27 cellular contexts compared by ENCODE assay signal in the genomic region with DNA sequence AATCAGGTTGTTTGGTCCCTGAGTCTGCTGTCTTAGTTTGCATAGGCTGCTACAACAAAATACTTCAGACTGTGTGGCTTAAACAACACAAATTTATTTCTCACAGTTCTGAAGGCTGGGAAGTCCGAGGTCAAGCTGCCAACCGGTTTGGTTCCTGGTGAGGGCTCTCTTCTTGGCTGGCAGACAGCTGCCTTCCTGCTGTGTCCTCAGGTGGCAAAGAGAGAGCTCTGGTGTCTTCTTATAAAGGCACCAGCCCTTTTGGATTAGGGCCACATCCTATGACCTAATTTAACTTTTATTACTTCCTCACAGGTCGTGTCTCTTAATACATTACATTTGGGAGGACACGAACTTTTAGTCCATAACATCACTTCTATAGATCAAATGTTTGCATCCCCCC.
"Had no signal": no experiment of that assay in that cellular context is flagged by ENCODE, and none has a peak within 500 bp of the region (broad histone marks: within the 10 kb centered on the region; RNA-seq: fewer than 3 reads in every experiment).

No MANE protein-coding gene starts in this region.

- H3K9me3 ChIP-seq: colonic mucosa, gastroesophageal sphincter, mucosa of descending colon, neutrophil, sigmoid colon, thyroid gland had no signal

- H3K4me1 Mint-ChIP-seq: mesothelial cell of epicardium; neural crest cell; stimulated activated effector memory CD8-positive, alpha-beta T cell treated with anti-CD3 and anti-CD28 coated beads, Interleukin-12 subunit alpha, Interleukin-12 subunit beta, amount 100 ng/mL, for 72 hours had no signal

- H2AFZ ChIP-seq: parathyroid adenoma had no signal

- DNase-seq: colonic mucosa; effector memory CD4-positive, alpha-beta T cell; foreskin keratinocyte; glutamatergic neuron; heart right ventricle; hippocampal formation; kidney glomerular epithelial cell; mesenchymal stem cell; mucosa of descending colon; naive B cell; sigmoid colon; stimulated activated CD4-positive, alpha-beta T cell treated with anti-CD3 and anti-CD28 coated beads, Interleukin-2, amount 100 ng/mL, for 24 hours; stimulated activated CD4-positive, alpha-beta T cell treated with anti-CD3 and anti-CD28 coated beads, Interleukin-4, amount 100 ng/mL, for 24 hours; stimulated activated naive CD4-positive, alpha-beta T cell treated with Interleukin-2 at 50 U/mL for 16 hours; stomach; thyroid gland; trophoblast cell had no signal

- H3K27ac Mint-ChIP-seq: dendritic cell treated with granulocyte-macrophage colony-stimulating factor and Interleukin-4, amounts not matched to agents 40 ng/mL and 50 ng/mL, for 4 days; mesothelial cell of epicardium; naive B cell; natural killer cell treated with Interleukin-12 subunit alpha and Interleukin-12 subunit beta and Interleukin-15 and Interleukin-18, amount 100 ng/mL, for 72 hours; progenitor cell of endocrine pancreas; stimulated activated effector memory CD8-positive, alpha-beta T cell treated with anti-CD3 and anti-CD28 coated beads, Interleukin-12 subunit alpha, Interleukin-12 subunit beta, amount 100 ng/mL, for 72 hours had no signal

- H3K27ac ChIP-seq: colonic mucosa, esophagus muscularis mucosa, foreskin keratinocyte, gastroesophageal sphincter, heart right ventricle, neutrophil, parathyroid adenoma, sigmoid colon, stomach, thyroid gland had no signal

- H3K36me3 Mint-ChIP-seq: mesothelial cell of epicardium; naive B cell; natural killer cell treated with Interleukin-12 subunit alpha and Interleukin-12 subunit beta and Interleukin-15 and Interleukin-18, amount 100 ng/mL, for 72 hours; stimulated activated effector memory CD8-positive, alpha-beta T cell treated with anti-CD3 and anti-CD28 coated beads, Interleukin-12 subunit alpha, Interleukin-12 subunit beta, amount 100 ng/mL, for 72 hours had no signal

- H3K27me3 ChIP-seq: colonic mucosa, esophagus muscularis mucosa, gastroesophageal sphincter, heart right ventricle, neutrophil, sigmoid colon, stomach, thyroid gland had no signal

- H3K4me3 Mint-ChIP-seq: dendritic cell treated with granulocyte-macrophage colony-stimulating factor and Interleukin-4, amounts not matched to agents 40 ng/mL and 50 ng/mL, for 4 days; mesothelial cell of epicardium; naive B cell; natural killer cell treated with Interleukin-12 subunit alpha and Interleukin-12 subunit beta and Interleukin-15 and Interleukin-18, amount 100 ng/mL, for 72 hours; neural crest cell; stimulated activated effector memory CD8-positive, alpha-beta T cell treated with anti-CD3 and anti-CD28 coated beads, Interleukin-12 subunit alpha, Interleukin-12 subunit beta, amount 100 ng/mL, for 72 hours had no signal

- H3K36me3 ChIP-seq: colonic mucosa, esophagus muscularis mucosa, gastroesophageal sphincter, heart right ventricle, neutrophil, sigmoid colon, stomach, thyroid gland had no signal

- ATAC-seq: foreskin keratinocyte; gastroesophageal sphincter; heart right ventricle; mucosa of descending colon; natural killer cell treated with Interleukin-12 subunit alpha and Interleukin-12 subunit beta and Interleukin-15 and Interleukin-18, amount 100 ng/mL, for 72 hours; stimulated activated effector memory CD8-positive, alpha-beta T cell treated with anti-CD3 and anti-CD28 coated beads, Interleukin-12 subunit alpha, Interleukin-12 subunit beta, amount 100 ng/mL, for 72 hours had no signal

- H3K79me2 ChIP-seq: parathyroid adenoma had no signal

- H3K9ac ChIP-seq: parathyroid adenoma had no signal

- H3K4me3 ChIP-seq: colonic mucosa, esophagus muscularis mucosa, gastroesophageal sphincter, heart right ventricle, mucosa of descending colon, sigmoid colon, stomach, thyroid gland had no signal

- H3K9me3 Mint-ChIP-seq: dendritic cell treated with granulocyte-macrophage colony-stimulating factor and Interleukin-4, amounts not matched to agents 40 ng/mL and 50 ng/mL, for 4 days; mesothelial cell of epicardium; natural killer cell treated with Interleukin-12 subunit alpha and Interleukin-12 subunit beta and Interleukin-15 and Interleukin-18, amount 100 ng/mL, for 72 hours; neural crest cell; stimulated activated effector memory CD8-positive, alpha-beta T cell treated with anti-CD3 and anti-CD28 coated beads, Interleukin-12 subunit alpha, Interleukin-12 subunit beta, amount 100 ng/mL, for 72 hours had no signal

- H3K4me1 ChIP-seq: colonic mucosa, foreskin keratinocyte, parathyroid adenoma, thyroid gland had no signal
